Comparison of ENCODE assay signal across 20 cellular contexts in genomic region chr1:182003953-182004586, GRCh38. TPM values are rescaled to one million over a fixed set of nuclear protein-coding genes. Genes with fewer than 3 reads are reported as not detected.
DNase-seq lines count a peak whose midpoint lies in the region; ATAC-seq and TF ChIP-seq lines count a peak whose summit lies in the region.
"Had no signal": no experiment of that assay in that cellular context is flagged by ENCODE, and none has a peak within 500 bp of the region (broad histone marks: within the 10 kb centered on the region; RNA-seq: fewer than 3 reads in every experiment).

No MANE protein-coding gene starts in this region.

- TF ChIP-seq POLR2A in vagina (IDR thresholded peaks at IDR 0.05): no peak

- H3K27ac Mint-ChIP-seq in activated CD4-positive, alpha-beta T cell treated with anti-CD3 and anti-CD28 coated beads, Interleukin-2, amount 10 ng/mL, durations not matched to agents 7 days and 5 days: no peak overlapping the region
- H3K27ac Mint-ChIP-seq in WTC11: no peak overlapping the region
- H3K27ac Mint-ChIP-seq: activated CD8-positive, alpha-beta T cell treated with anti-CD3 and anti-CD28 coated beads for 36 hours; activated T-helper 17 cell treated with anti-CD3 and anti-CD28 coated beads, Interleukin-2, amount 50 U/mL, for 72 hours; stimulated activated memory B cell treated with anti-CD40 and anti-IgM and Interleukin-4, amounts not matched to agents 10 μg/mL and 1 μg/mL and 100 μg/mL, for 72 hours had no signal

- H3K36me3 Mint-ChIP-seq in activated CD4-positive, alpha-beta T cell treated with anti-CD3 and anti-CD28 coated beads, Interleukin-2, amount 10 ng/mL, durations not matched to agents 7 days and 5 days (ENCODE audit: low read depth): no peaks in the 10 kb centered on the region
- H3K36me3 Mint-ChIP-seq in WTC11: peaks cover 20% of the 10 kb centered on the region

- CTCF ChIA-PET in activated CD4-positive, alpha-beta T cell treated with anti-CD3 and anti-CD28 coated beads, Interleukin-2, amount 10 ng/mL, durations not matched to agents 7 days and 5 days (lab: Charles Lee): interaction anchor here (1.5 kb wide), 1 partner anchor 51 kb away, joined by 3 read pairs; no protein-coding TSS in a partner anchor
- CTCF ChIA-PET in WTC11 (lab: Charles Lee): interaction anchor here (0.6 to 2.9 kb wide), 21 partner anchors 8 to 981 kb away, joined by 3 to 15 read pairs (median 4); no protein-coding TSS in a partner anchor

- H3K4me1 ChIP-seq in iPS-15b (ENCODE audit: control insufficient read depth, insufficient read depth, low read length) (no peaks in the 10 kb centered on the region), vagina (peaks cover 14% of the 10 kb centered on the region)
- H3K4me1 ChIP-seq: lower lobe of right lung had no signal

- no peaks in the 10 kb centered on the region for H3K4me1 Mint-ChIP-seq in activated CD4-positive, alpha-beta T cell treated with anti-CD3 and anti-CD28 coated beads, Interleukin-2, amount 10 ng/mL, durations not matched to agents 7 days and 5 days
- peaks cover 24% of the 10 kb centered on the region for H3K4me1 Mint-ChIP-seq in WTC11
- H3K4me1 Mint-ChIP-seq: activated T-helper 17 cell treated with anti-CD3 and anti-CD28 coated beads, Interleukin-2, amount 50 U/mL, for 72 hours; stimulated activated memory B cell treated with anti-CD40 and anti-IgM and Interleukin-4, amounts not matched to agents 10 μg/mL and 1 μg/mL and 100 μg/mL, for 72 hours had no signal

- H3K27me3 ChIP-seq in iPS-15b (ENCODE audit: control insufficient read depth, insufficient read depth, low read length): no peaks in the 10 kb centered on the region
- H3K27me3 ChIP-seq in vagina: no peaks in the 10 kb centered on the region

- no peak overlapping the region for H3K9ac ChIP-seq in iPS-15b (ENCODE audit: low read depth, low read length)

- H3K36me3 ChIP-seq in iPS-15b (ENCODE audit: control insufficient read depth, insufficient read depth, low read length): no peaks in the 10 kb centered on the region
- H3K36me3 ChIP-seq in vagina: no peaks in the 10 kb centered on the region
- H3K36me3 ChIP-seq: esophagus squamous epithelium, lower lobe of right lung had no signal

- peak; percentile 18 for DNase-seq in activated CD4-positive, alpha-beta T cell treated with anti-CD3 and anti-CD28 coated beads for 48 hours
- DNase-seq in activated CD4-positive, alpha-beta T cell treated with anti-CD3 and anti-CD28 coated beads, Interleukin-2, amount 10 ng/mL, durations not matched to agents 7 days and 5 days: no peak
- DNase-seq in WTC11 (ENCODE audit: low spot score): peak; percentile 40
- DNase-seq in vagina (ENCODE audit: extremely low spot score in 2 of 2): no peak
- DNase-seq in head of caudate nucleus: no peak
- DNase-seq in NOMO-1 (lab: John Stamatoyannopoulos, UW; ENCODE audit: unreplicated experiment in 2 of 2): no peak
- DNase-seq in COLO829 (ENCODE audit: low spot score): no peak
- DNase-seq: activated CD8-positive, alpha-beta T cell treated with anti-CD3 and anti-CD28 coated beads for 36 hours; Calu3; esophagus squamous epithelium; hippocampal formation; Karpas-422; lower lobe of right lung; NCI-H2029; SHP77 had no signal

- POLR2A ChIA-PET in activated CD4-positive, alpha-beta T cell treated with anti-CD3 and anti-CD28 coated beads, Interleukin-2, amount 10 ng/mL, durations not matched to agents 7 days and 5 days (lab: Charles Lee): no interaction called here
- POLR2A ChIA-PET in WTC11 (lab: Charles Lee): interaction anchor here (0.5 to 1.0 kb wide), 2 partner anchors 25 to 125 kb away, joined by 3 to 4 read pairs; no protein-coding TSS in a partner anchor

- peak; percentile 89 for ATAC-seq in WTC11
- ATAC-seq: activated CD8-positive, alpha-beta T cell treated with anti-CD3 and anti-CD28 coated beads for 36 hours; activated T-helper 17 cell treated with anti-CD3 and anti-CD28 coated beads, Interleukin-2, amount 50 U/mL, for 72 hours; lower lobe of right lung; stimulated activated memory B cell treated with anti-CD40 and anti-IgM and Interleukin-4, amounts not matched to agents 10 μg/mL and 1 μg/mL and 100 μg/mL, for 72 hours had no signal

- H3K4me3 ChIP-seq in iPS-15b (ENCODE audit: low read depth, low read length) (peak overlapping the region; percentile 42), vagina (no peak overlapping the region)
- H3K4me3 ChIP-seq: coronary artery, esophagus squamous epithelium, lower lobe of right lung had no signal

- H3K9me3 ChIP-seq in iPS-15b (ENCODE audit: control insufficient read depth, insufficient read depth, low read length) (no peaks in the 10 kb centered on the region), vagina (no peaks in the 10 kb centered on the region)
- H3K9me3 ChIP-seq: esophagus squamous epithelium, lower lobe of right lung had no signal

- no peak overlapping the region for H3K4me3 Mint-ChIP-seq in activated CD4-positive, alpha-beta T cell treated with anti-CD3 and anti-CD28 coated beads, Interleukin-2, amount 10 ng/mL, durations not matched to agents 7 days and 5 days
- H3K4me3 Mint-ChIP-seq in WTC11: no peak overlapping the region
- H3K4me3 Mint-ChIP-seq: activated CD8-positive, alpha-beta T cell treated with anti-CD3 and anti-CD28 coated beads for 36 hours; activated T-helper 17 cell treated with anti-CD3 and anti-CD28 coated beads, Interleukin-2, amount 50 U/mL, for 72 hours; stimulated activated memory B cell treated with anti-CD40 and anti-IgM and Interleukin-4, amounts not matched to agents 10 μg/mL and 1 μg/mL and 100 μg/mL, for 72 hours had no signal

- intact Hi-C loops in vagina (cut with DNase I) (no loop called here), head of caudate nucleus (cut with DNase I) (no loop called here)

- peak overlapping the region; percentile 11 for H3K27ac ChIP-seq in vagina
- H3K27ac ChIP-seq: lower lobe of right lung had no signal

- H3K9me3 Mint-ChIP-seq in activated CD4-positive, alpha-beta T cell treated with anti-CD3 and anti-CD28 coated beads, Interleukin-2, amount 10 ng/mL, durations not matched to agents 7 days and 5 days: peaks cover 16% of the 10 kb centered on the region
- peaks cover 36% of the 10 kb centered on the region for H3K9me3 Mint-ChIP-seq in WTC11

- TF ChIP-seq CTCF in WTC11 (IDR thresholded peaks at IDR 0.05) (no peak), vagina (IDR thresholded peaks at IDR 0.05) (no peak)

- peaks cover 7% of the 10 kb centered on the region for H3K27me3 Mint-ChIP-seq in activated CD4-positive, alpha-beta T cell treated with anti-CD3 and anti-CD28 coated beads, Interleukin-2, amount 10 ng/mL, durations not matched to agents 7 days and 5 days
- no peaks in the 10 kb centered on the region; the same call in 1 of the 2 replicates for H3K27me3 Mint-ChIP-seq in WTC11 (ENCODE audit: low read depth)

TF ChIP-seq in WTC11, 78 proteins besides CTCF, POLR2A, EP300 and RAD21 (continues in another document):
- no peak for TF ChIP-seq ATF2 (CRISPR knock-in tag; IDR thresholded peaks at IDR 0.05; ENCODE audit: borderline replicate concordance, low read depth)
- no peak for TF ChIP-seq ETV6 (CRISPR knock-in tag; IDR thresholded peaks at IDR 0.05)
- TF ChIP-seq NFE2L1 (CRISPR knock-in tag; IDR thresholded peaks at IDR 0.05): no peak
- TF ChIP-seq E2F5 (CRISPR knock-in tag; IDR thresholded peaks at IDR 0.05): no peak
- no peak for TF ChIP-seq ZSCAN18 (CRISPR knock-in tag; IDR thresholded peaks at IDR 0.05)
- TF ChIP-seq NR2C2 (CRISPR knock-in tag; IDR thresholded peaks at IDR 0.05): no peak

RNA-seq across cellular contexts. Expression of gene ZNF648, which starts 57.4 kb away (rescaled TPM):
- total RNA-seq in activated CD4-positive, alpha-beta T cell treated with anti-CD3 and anti-CD28 coated beads, Interleukin-2, amount 10 ng/mL, durations not matched to agents 7 days and 5 days: not detected
- total RNA-seq in WTC11 (2021): 0.17 to 0.46 TPM (median 0.27 TPM) in 3 replicates
- total RNA-seq in vagina: not detected
- total RNA-seq: activated CD8-positive, alpha-beta T cell treated with anti-CD3 and anti-CD28 coated beads for 36 hours; astrocyte; Calu3; lower lobe of right lung had no signal

Comparison
In these comparisons a context has a peak if more than half of its experiments do, and no peak if none do; other contexts are left out.
1. DNase-seq: peak in activated CD4-positive, alpha-beta T cell treated with anti-CD3 and anti-CD28 coated beads for 48 hours (single experiment) and WTC11 (single experiment); none in activated CD4-positive, alpha-beta T cell treated with anti-CD3 and anti-CD28 coated beads, Interleukin-2, amount 10 ng/mL, durations not matched to agents 7 days and 5 days (single experiment), vagina (0 of 2), head of caudate nucleus (0 of 42), NOMO-1 (0 of 2) and COLO829 (single experiment).